Comparison of ENCODE assay signal across 8 cellular contexts in genomic region chr15:48974865-48975264, GRCh38. TPM values are rescaled to one million over a fixed set of nuclear protein-coding genes. Genes with fewer than 3 reads are reported as not detected.
DNase-seq lines count a peak whose midpoint lies in the region; ATAC-seq, FAIRE-seq and TF ChIP-seq lines count a peak whose summit lies in the region.

No MANE protein-coding gene starts in this region.

- H3K27ac Mint-ChIP-seq in activated naive CD4-positive, alpha-beta T cell treated with anti-CD3 and anti-CD28 coated beads, Interleukin-2, amount 50 U/mL, for 24 hours = no peak overlapping the region
- H3K27ac Mint-ChIP-seq in activated naive CD4-positive, alpha-beta T cell treated with anti-CD3 and anti-CD28 coated beads, Interleukin-2, amount 10 ng/mL, durations not matched to agents 7 days and 5 days = no peak overlapping the region
- peak overlapping the region; percentile 23 for H3K27ac Mint-ChIP-seq in WTC11
- no peak overlapping the region for H3K27ac Mint-ChIP-seq in immature natural killer cell
- peak overlapping the region; percentile 18 for H3K27ac Mint-ChIP-seq in type B pancreatic cell

- no peak overlapping the region for H3K27ac ChIP-seq in pancreas

- no peaks in the 10 kb centered on the region for H3K36me3 Mint-ChIP-seq in activated naive CD4-positive, alpha-beta T cell treated with anti-CD3 and anti-CD28 coated beads, Interleukin-2, amount 50 U/mL, for 24 hours
- no peaks in the 10 kb centered on the region for H3K36me3 Mint-ChIP-seq in activated naive CD4-positive, alpha-beta T cell treated with anti-CD3 and anti-CD28 coated beads, Interleukin-2, amount 10 ng/mL, durations not matched to agents 7 days and 5 days
- H3K36me3 Mint-ChIP-seq in WTC11 (no peaks in the 10 kb centered on the region), immature natural killer cell (no peaks in the 10 kb centered on the region), type B pancreatic cell (no peaks in the 10 kb centered on the region)

- no peak for TF ChIP-seq CTCF in WTC11 (IDR thresholded peaks at IDR 0.05)
- peak; percentile 49 for TF ChIP-seq CTCF in type B pancreatic cell (conservative IDR thresholded peaks at IDR 0.05)
- no peak for TF ChIP-seq CTCF in pancreas (IDR thresholded peaks at IDR 0.05)

- H3K9me3 Mint-ChIP-seq in activated naive CD4-positive, alpha-beta T cell treated with anti-CD3 and anti-CD28 coated beads, Interleukin-2, amount 50 U/mL, for 24 hours = no peaks in the 10 kb centered on the region
- H3K9me3 Mint-ChIP-seq in activated naive CD4-positive, alpha-beta T cell treated with anti-CD3 and anti-CD28 coated beads, Interleukin-2, amount 10 ng/mL, durations not matched to agents 7 days and 5 days = no peaks in the 10 kb centered on the region
- H3K9me3 Mint-ChIP-seq in WTC11 (no peaks in the 10 kb centered on the region), immature natural killer cell (no peaks in the 10 kb centered on the region), type B pancreatic cell (peaks cover 5% of the 10 kb centered on the region)

- POLR2A ChIA-PET in WTC11 (lab: Charles Lee) = interaction anchor here (0.7 to 1.5 kb wide), 2 partner anchors 11 to 97 kb away, joined by 3 to 11 read pairs; partner anchors contain the start of genes EID1 and SHC4

- no peak overlapping the region for H3K4me3 ChIP-seq in pancreas

- CTCF ChIA-PET in activated naive CD4-positive, alpha-beta T cell treated with anti-CD3 and anti-CD28 coated beads, Interleukin-2, amount 10 ng/mL, durations not matched to agents 7 days and 5 days (lab: Charles Lee) = interaction anchor here (0.6 to 5.3 kb wide), 11 partner anchors 10 to 167 kb away, joined by 3 to 59 read pairs (median 6); partner anchors contain the start of genes EID1, SECISBP2L and SHC4
- CTCF ChIA-PET in WTC11 (lab: Charles Lee) = interaction anchor here (0.6 to 5.3 kb wide), 15 partner anchors 8 to 618 kb away, joined by 3 to 152 read pairs (median 5); partner anchors contain the start of genes SECISBP2L and SHC4

- intact Hi-C loops in pancreas (cut with DNase I) = no loop called here

- H3K27me3 ChIP-seq in pancreas = no peaks in the 10 kb centered on the region

- no peak for DNase-seq in activated naive CD4-positive, alpha-beta T cell treated with anti-CD3 and anti-CD28 coated beads, Interleukin-2, amount 10 ng/mL, durations not matched to agents 7 days and 5 days
- DNase-seq in WTC11 (ENCODE audit: low spot score) (no peak), immature natural killer cell (no peak), type B pancreatic cell (ENCODE audit: extremely low spot score, unreplicated experiment) (no peak), pancreas (no peak), NCI-H510A treated with DMSO at 0.1 percent for 48 hours (lab: John Stamatoyannopoulos, UW) (no peak)

- peak overlapping the region; percentile 40 for H3K4me3 Mint-ChIP-seq in activated naive CD4-positive, alpha-beta T cell treated with anti-CD3 and anti-CD28 coated beads, Interleukin-2, amount 50 U/mL, for 24 hours
- H3K4me3 Mint-ChIP-seq in activated naive CD4-positive, alpha-beta T cell treated with anti-CD3 and anti-CD28 coated beads, Interleukin-2, amount 10 ng/mL, durations not matched to agents 7 days and 5 days = no peak overlapping the region
- H3K4me3 Mint-ChIP-seq in WTC11 (peak overlapping the region; percentile 48), immature natural killer cell (peak overlapping the region in 4 of 5 donors; percentile 23 to 81 (median 69)), type B pancreatic cell (peak overlapping the region; percentile 67)

- no peaks in the 10 kb centered on the region for H3K36me3 ChIP-seq in pancreas

- WGBS in pancreas, 2 donors = 62 to 71% methylated on average over 2 of the region's 2 CpGs

- H3K27me3 Mint-ChIP-seq in activated naive CD4-positive, alpha-beta T cell treated with anti-CD3 and anti-CD28 coated beads, Interleukin-2, amount 50 U/mL, for 24 hours = peaks cover 8% of the 10 kb centered on the region
- H3K27me3 Mint-ChIP-seq in activated naive CD4-positive, alpha-beta T cell treated with anti-CD3 and anti-CD28 coated beads, Interleukin-2, amount 10 ng/mL, durations not matched to agents 7 days and 5 days = peaks cover 52% of the 10 kb centered on the region
- H3K27me3 Mint-ChIP-seq in WTC11 (ENCODE audit: low read depth) (peaks cover 4% of the 10 kb centered on the region), immature natural killer cell (ENCODE audit: low read depth in 3 of 3) (peaks cover 0 to 7% (median 5%) of the 10 kb centered on the region in 3 donors), type B pancreatic cell (no peaks in the 10 kb centered on the region)

- FAIRE-seq in pancreas (lab: Jason Lieb, UNC) = no peak

- peak; percentile 63 for ATAC-seq in WTC11
- no peak for ATAC-seq in pancreas
- ATAC-seq in HG02642 (IDR thresholded peaks at IDR 0.05; ENCODE audit: poor library complexity, unreplicated experiment) = no peak

- no peaks in the 10 kb centered on the region for H3K9me3 ChIP-seq in pancreas

- H3K4me1 Mint-ChIP-seq in activated naive CD4-positive, alpha-beta T cell treated with anti-CD3 and anti-CD28 coated beads, Interleukin-2, amount 50 U/mL, for 24 hours = peaks cover 4% of the 10 kb centered on the region
- peaks cover 8% of the 10 kb centered on the region for H3K4me1 Mint-ChIP-seq in activated naive CD4-positive, alpha-beta T cell treated with anti-CD3 and anti-CD28 coated beads, Interleukin-2, amount 10 ng/mL, durations not matched to agents 7 days and 5 days
- peaks cover 18% of the 10 kb centered on the region for H3K4me1 Mint-ChIP-seq in WTC11
- H3K4me1 Mint-ChIP-seq in immature natural killer cell = peaks cover 6 to 7% of the 10 kb centered on the region in 2 donors
- H3K4me1 Mint-ChIP-seq in type B pancreatic cell (ENCODE audit: unreplicated experiment) = peaks cover 30% of the 10 kb centered on the region

- H3K4me1 ChIP-seq in pancreas = peaks cover 0 to 6% (median 4%) of the 10 kb centered on the region in 3 donors

TF ChIP-seq in WTC11, 78 proteins besides CTCF, POLR2A, EP300 and RAD21:
- TF ChIP-seq GRHL2 (CRISPR knock-in tag; IDR thresholded peaks at IDR 0.05; ENCODE audit: insufficient replicate concordance, severe bottlenecking) = no peak
- TF ChIP-seq EMX1 (CRISPR knock-in tag; IDR thresholded peaks at IDR 0.05) = no peak
- TF ChIP-seq MAX (CRISPR knock-in tag; IDR thresholded peaks at IDR 0.05) = no peak
- TF ChIP-seq ZBTB43 (CRISPR knock-in tag; IDR thresholded peaks at IDR 0.05) = no peak
- no peak for TF ChIP-seq ERG (CRISPR knock-in tag; IDR thresholded peaks at IDR 0.05)
- TF ChIP-seq ELF4 (CRISPR knock-in tag; IDR thresholded peaks at IDR 0.05; ENCODE audit: low read depth) = no peak
TF ChIP-seq in WTC11: peak in this region for 0.

RNA-seq across cellular contexts. Expression of gene SHC4, which starts 11.1 kb away (rescaled TPM):
- total RNA-seq in WTC11 (2021) (0.44 to 0.63 TPM (median 0.46 TPM) in 3 replicates), type B pancreatic cell (ENCODE audit: low replicate concordance) (2.1 and 4.5 TPM in 2 replicates), pancreas (under 1 TPM in 5 of 6 donors, not detected in 1; 0.03 to 0.24 (median 0.16) TPM)
- polyA plus RNA-seq in immature natural killer cell (under 1 TPM in 2 of 3 donors, not detected in 1; 0.10 to 0.19 TPM), pancreas (under 1 TPM; 0.19 TPM)

Comparison
In these comparisons a context has a peak if more than half of its experiments do, and no peak if none do; other contexts are left out.
1. H3K27ac Mint-ChIP-seq: peak in WTC11 (single experiment) and type B pancreatic cell (single experiment); none in activated naive CD4-positive, alpha-beta T cell treated with anti-CD3 and anti-CD28 coated beads, Interleukin-2, amount 50 U/mL, for 24 hours (single experiment), activated naive CD4-positive, alpha-beta T cell treated with anti-CD3 and anti-CD28 coated beads, Interleukin-2, amount 10 ng/mL, durations not matched to agents 7 days and 5 days (single experiment) and immature natural killer cell (0 of 6).